16 cellular contexts compared by ENCODE assay signal in the genomic region with DNA sequence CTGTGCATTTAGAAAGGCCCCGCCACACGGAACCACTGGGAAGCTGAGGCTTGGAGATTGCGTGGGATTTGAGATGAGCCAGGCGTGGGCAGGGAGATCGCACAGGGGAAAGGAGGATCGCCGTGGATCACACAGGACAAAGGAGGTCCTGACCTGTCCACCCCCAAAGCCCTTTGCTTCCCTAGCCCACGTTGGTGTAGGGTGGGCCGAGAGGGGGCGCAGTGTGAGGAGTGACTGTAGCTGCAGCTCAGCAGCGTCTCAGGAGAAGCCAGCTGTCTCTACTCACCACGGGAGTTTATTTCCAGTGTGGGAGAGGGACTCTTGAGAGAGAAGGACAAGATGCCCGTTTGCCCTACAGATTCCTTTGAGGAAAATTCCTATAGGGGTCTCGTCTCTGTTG.
"Had no signal": no experiment of that assay in that cellular context is flagged by ENCODE, and none has a peak within 500 bp of the region (broad histone marks: within the 10 kb centered on the region; RNA-seq: fewer than 3 reads in every experiment).

No MANE protein-coding gene starts in this region.

- H3K27me3 ChIP-seq: thyroid gland had no signal

- H3K9me3 ChIP-seq: breast epithelium, thyroid gland had no signal

- H3K36me3 Mint-ChIP-seq: stimulated activated memory B cell treated with anti-CD40 and anti-IgM and Interleukin-4, amounts not matched to agents 10 μg/mL and 1 μg/mL and 100 μg/mL, for 72 hours had no signal

- H3K27ac ChIP-seq: breast epithelium, thyroid gland had no signal

- H3K4me1 ChIP-seq: breast epithelium had no signal

- H3K4me3 Mint-ChIP-seq: activated CD4-positive, alpha-beta T cell treated with anti-CD3 and anti-CD28 coated beads, Interleukin-2, amount 10 ng/mL, durations not matched to agents 24 days and 14 days; activated T-cell treated with anti-CD3 and anti-CD28 coated beads, Interleukin-2, amount 50 U/mL, for 72 hours had no signal

- H3K36me3 ChIP-seq: breast epithelium, thyroid gland had no signal

- ATAC-seq: activated T-cell treated with anti-CD3 and anti-CD28 coated beads, Interleukin-2, amount 50 U/mL, for 72 hours; left colon; stimulated activated memory B cell treated with anti-CD40 and anti-IgM and Interleukin-4, amounts not matched to agents 10 μg/mL and 1 μg/mL and 100 μg/mL, for 72 hours had no signal

- H3K9me3 Mint-ChIP-seq: activated CD4-positive, alpha-beta T cell treated with anti-CD3 and anti-CD28 coated beads, Interleukin-2, amount 10 ng/mL, durations not matched to agents 24 days and 14 days; activated T-cell treated with anti-CD3 and anti-CD28 coated beads, Interleukin-2, amount 50 U/mL, for 72 hours; stimulated activated memory B cell treated with anti-CD40 and anti-IgM and Interleukin-4, amounts not matched to agents 10 μg/mL and 1 μg/mL and 100 μg/mL, for 72 hours had no signal

- H3K27ac Mint-ChIP-seq: activated CD4-positive, alpha-beta T cell treated with anti-CD3 and anti-CD28 coated beads, Interleukin-2, amount 10 ng/mL, durations not matched to agents 24 days and 14 days; activated T-cell treated with anti-CD3 and anti-CD28 coated beads, Interleukin-2, amount 50 U/mL, for 72 hours had no signal

- DNase-seq: activated CD4-positive, alpha-beta T cell treated with anti-CD3 and anti-CD28 coated beads, Interleukin-2, amount 10 ng/mL, durations not matched to agents 24 days and 14 days; activated CD8-positive, alpha-beta memory T cell treated with anti-CD3 and anti-CD28 coated beads, Interleukin-2, amount 50 U/mL, for 48 hours; activated T-cell treated with anti-CD3 and anti-CD28 coated beads, Interleukin-2, amount 50 U/mL, for 72 hours; anterior cingulate cortex; dermis blood vessel endothelial cell; erythroblast; left colon; midbrain; posterior cingulate gyrus; retina; stimulated activated CD4-positive, alpha-beta T cell treated with anti-CD3 and anti-CD28 coated beads, Interleukin-2, amount 100 ng/mL, for 48 hours; T-helper 2 cell; thyroid gland had no signal

- H3K27me3 Mint-ChIP-seq: activated CD4-positive, alpha-beta T cell treated with anti-CD3 and anti-CD28 coated beads, Interleukin-2, amount 10 ng/mL, durations not matched to agents 24 days and 14 days; stimulated activated memory B cell treated with anti-CD40 and anti-IgM and Interleukin-4, amounts not matched to agents 10 μg/mL and 1 μg/mL and 100 μg/mL, for 72 hours had no signal

- H3K4me3 ChIP-seq: breast epithelium, lung, thyroid gland had no signal
